In genomic region chr3:43620953-43621405, GRCh38 we compare ENCODE assay signal across 8 cellular contexts. TPM values are rescaled to one million over a fixed set of nuclear protein-coding genes. Genes with fewer than 3 reads are reported as not detected.
DNase-seq lines count a peak whose midpoint lies in the region; ATAC-seq lines count a peak whose summit lies in the region.

No MANE protein-coding gene starts in this region.

- no peaks in the 10 kb centered on the region for H3K9me3 Mint-ChIP-seq in T-helper 2 cell treated with Interferon-gamma antibody and Interleukin-4, amounts not matched to agents 5 μg/mL and 100 μg/mL, for 36 hours
- no peaks in the 10 kb centered on the region for H3K9me3 Mint-ChIP-seq in activated T-cell treated with anti-CD3 and anti-CD28 coated beads, Interleukin-2, amount 50 U/mL, for 72 hours
- no peaks in the 10 kb centered on the region for H3K9me3 Mint-ChIP-seq in stimulated activated effector memory CD8-positive, alpha-beta T cell treated with anti-CD3 and anti-CD28 coated beads, Interleukin-12 subunit alpha, Interleukin-12 subunit beta, amount 100 ng/mL, for 72 hours

- H3K27ac Mint-ChIP-seq in T-helper 2 cell treated with Interferon-gamma antibody and Interleukin-4, amounts not matched to agents 5 μg/mL and 100 μg/mL, for 36 hours = no peak overlapping the region
- H3K27ac Mint-ChIP-seq in activated T-cell treated with anti-CD3 and anti-CD28 coated beads, Interleukin-2, amount 50 U/mL, for 72 hours = no peak overlapping the region
- peak overlapping the region; percentile 69 for H3K27ac Mint-ChIP-seq in stimulated activated effector memory CD8-positive, alpha-beta T cell treated with anti-CD3 and anti-CD28 coated beads, Interleukin-12 subunit alpha, Interleukin-12 subunit beta, amount 100 ng/mL, for 72 hours

- H3K36me3 Mint-ChIP-seq in T-helper 2 cell treated with Interferon-gamma antibody and Interleukin-4, amounts not matched to agents 5 μg/mL and 100 μg/mL, for 36 hours (ENCODE audit: low read depth) = no peaks in the 10 kb centered on the region
- H3K36me3 Mint-ChIP-seq in activated T-cell treated with anti-CD3 and anti-CD28 coated beads, Interleukin-2, amount 50 U/mL, for 72 hours (ENCODE audit: insufficient read depth in 2 of 2) = no peaks in the 10 kb centered on the region
- peaks cover 5% of the 10 kb centered on the region for H3K36me3 Mint-ChIP-seq in stimulated activated effector memory CD8-positive, alpha-beta T cell treated with anti-CD3 and anti-CD28 coated beads, Interleukin-12 subunit alpha, Interleukin-12 subunit beta, amount 100 ng/mL, for 72 hours

- no peak for ATAC-seq in activated T-cell treated with anti-CD3 and anti-CD28 coated beads, Interleukin-2, amount 50 U/mL, for 72 hours (replicated peaks in 1 of 2)
- ATAC-seq in stimulated activated effector memory CD8-positive, alpha-beta T cell treated with anti-CD3 and anti-CD28 coated beads, Interleukin-12 subunit alpha, Interleukin-12 subunit beta, amount 100 ng/mL, for 72 hours = no peak
- ATAC-seq in GM19395 (IDR thresholded peaks at IDR 0.05; ENCODE audit: unreplicated experiment) (no peak), GM21717 (IDR thresholded peaks at IDR 0.05; ENCODE audit: unreplicated experiment) (no peak)

- no peak for DNase-seq in T-helper 2 cell treated with Interferon-gamma antibody and Interleukin-4, amounts not matched to agents 5 μg/mL and 100 μg/mL, for 36 hours (ENCODE audit: low spot score)
- DNase-seq in T-helper 2 cell = no peak
- DNase-seq in activated T-cell treated with anti-CD3 and anti-CD28 coated beads, Interleukin-2, amount 50 U/mL, for 72 hours = no peak
- DNase-seq in stimulated activated effector memory CD8-positive, alpha-beta T cell treated with anti-CD3 and anti-CD28 coated beads, Interleukin-12 subunit alpha, Interleukin-12 subunit beta, amount 100 ng/mL, for 72 hours (ENCODE audit: low spot score in 2 of 2) = no peak
- DNase-seq in activated CD4-positive, CD25-positive, alpha-beta regulatory T cell (lab: John Stamatoyannopoulos, UW) = no peak

- H3K4me3 ChIP-seq in iPS-11a (ENCODE audit: low read depth, low read length) = peak overlapping the region; percentile 77

- peaks cover 29% of the 10 kb centered on the region for H3K27me3 Mint-ChIP-seq in T-helper 2 cell treated with Interferon-gamma antibody and Interleukin-4, amounts not matched to agents 5 μg/mL and 100 μg/mL, for 36 hours (ENCODE audit: low read depth)
- H3K27me3 Mint-ChIP-seq in activated T-cell treated with anti-CD3 and anti-CD28 coated beads, Interleukin-2, amount 50 U/mL, for 72 hours (ENCODE audit: low read depth) = no peaks in the 10 kb centered on the region

- peaks cover 15% of the 10 kb centered on the region for H3K4me1 Mint-ChIP-seq in T-helper 2 cell treated with Interferon-gamma antibody and Interleukin-4, amounts not matched to agents 5 μg/mL and 100 μg/mL, for 36 hours (ENCODE audit: low read depth)
- H3K4me1 Mint-ChIP-seq in activated T-cell treated with anti-CD3 and anti-CD28 coated beads, Interleukin-2, amount 50 U/mL, for 72 hours (ENCODE audit: low read depth) = peaks cover 21% of the 10 kb centered on the region
- H3K4me1 Mint-ChIP-seq in stimulated activated effector memory CD8-positive, alpha-beta T cell treated with anti-CD3 and anti-CD28 coated beads, Interleukin-12 subunit alpha, Interleukin-12 subunit beta, amount 100 ng/mL, for 72 hours = peaks cover 16% of the 10 kb centered on the region

- H3K4me3 Mint-ChIP-seq in T-helper 2 cell treated with Interferon-gamma antibody and Interleukin-4, amounts not matched to agents 5 μg/mL and 100 μg/mL, for 36 hours = peak overlapping the region; percentile 84
- H3K4me3 Mint-ChIP-seq in activated T-cell treated with anti-CD3 and anti-CD28 coated beads, Interleukin-2, amount 50 U/mL, for 72 hours = peak overlapping the region; percentile 87 to 91
- H3K4me3 Mint-ChIP-seq in stimulated activated effector memory CD8-positive, alpha-beta T cell treated with anti-CD3 and anti-CD28 coated beads, Interleukin-12 subunit alpha, Interleukin-12 subunit beta, amount 100 ng/mL, for 72 hours = peak overlapping the region; percentile 80

RNA-seq across cellular contexts. Expression of gene ANO10, which starts 0.8 kb away (rescaled TPM):
- 10 to 100 TPM; 10.7 to 11.8 TPM for total RNA-seq in activated T-cell treated with anti-CD3 and anti-CD28 coated beads, Interleukin-2, amount 50 U/mL, for 72 hours
